Comparison of ENCODE assay signal across 11 cellular contexts in genomic region chr6:152571089-152571488, GRCh38.
"Had no signal": no experiment of that assay in that cellular context is flagged by ENCODE, and none has a peak within 500 bp of the region (broad histone marks: within the 10 kb centered on the region; RNA-seq: fewer than 3 reads in every experiment).

No MANE protein-coding gene starts in this region.

- H3K9me3 ChIP-seq: sigmoid colon, stomach, thoracic aorta had no signal

- H3K27ac ChIP-seq: sigmoid colon, thoracic aorta had no signal

- H3K4me3 ChIP-seq: sigmoid colon, stomach, thoracic aorta had no signal

- H3K27me3 ChIP-seq: sigmoid colon, stomach had no signal

- H3K36me3 ChIP-seq: sigmoid colon, stomach, thoracic aorta had no signal

- DNase-seq: activated CD4-positive, alpha-beta T cell treated with anti-CD3 and anti-CD28 coated beads for 1 hour; activated CD4-positive, alpha-beta T cell treated with anti-CD3 and anti-CD28 coated beads, Interleukin-2, amount 50 U/mL, for 4 hours; activated naive CD4-positive, alpha-beta T cell treated with Interleukin-2 at 50 U/mL for 16 hours; effector memory CD8-positive, alpha-beta T cell; hypothalamus; sigmoid colon; stimulated activated CD4-positive, alpha-beta T cell treated with anti-CD3 and anti-CD28 coated beads, Interleukin-1b, Interleukin-23, amount 100 ng/mL, for 48 hours; stomach had no signal

- ATAC-seq: activated T-helper 17 cell treated with anti-CD3 and anti-CD28 coated beads, Interleukin-2, amount 50 U/mL, for 72 hours; effector memory CD8-positive, alpha-beta T cell; esophagus mucosa had no signal
